In genomic region chr13:44989941-44990340, GRCh38 we compare ENCODE assay signal across 8 cellular contexts. TPM values are rescaled to one million over a fixed set of nuclear protein-coding genes. Genes with fewer than 3 reads are reported as not detected.
A peak's percentile ranks its signal among the peaks of the same experiment; 100 is the strongest.
DNase-seq lines count a peak whose midpoint lies in the region; ATAC-seq, FAIRE-seq and TF ChIP-seq lines count a peak whose summit lies in the region.

No MANE protein-coding gene starts in this region.

- ATAC-seq in GM18502 (IDR thresholded peaks at IDR 0.05; ENCODE audit: poor library complexity, unreplicated experiment) = no peak

- TF ChIP-seq CTCF in GM12865 (IDR thresholded peaks at IDR 0.05; ENCODE audit: insufficient read depth, low read depth, low read length, missing control alignments) = no peak
- no peak for TF ChIP-seq CTCF in astrocyte of the cerebellum (IDR thresholded peaks at IDR 0.05; ENCODE audit: low read depth, low read length, missing control alignments)

- peak overlapping the region; percentile 67 for H3K4me3 ChIP-seq in GM12865 (ENCODE audit: low read depth, low read length)
- peak overlapping the region; percentile 99 for H3K4me3 ChIP-seq in astrocyte of the cerebellum (ENCODE audit: low read depth, low read length)

- FAIRE-seq in GM19239 (lab: Jason Lieb, UNC) = no peak

- no peaks in the 10 kb centered on the region for H3K27me3 ChIP-seq in layer of hippocampus (ENCODE audit: control insufficient read depth, insufficient read depth, low read length)

- H3K27ac ChIP-seq in layer of hippocampus (ENCODE audit: low read depth, low read length) (peak overlapping the region; percentile 69), substantia nigra (ENCODE audit: low read depth, low read length, poor library complexity, severe bottlenecking) (peak overlapping the region; percentile 82)

- DNase-seq in GM12865 (ENCODE audit: low read depth) (peak; percentile 14), HT-29 (ENCODE audit: low spot score) (peak; percentile 55), astrocyte of the cerebellum (ENCODE audit: low read depth) (no peak), substantia nigra (lab: John Stamatoyannopoulos, UW) (no peak), GM19239 (ENCODE audit: insufficient read length, low spot score) (no peak)
- DNase-seq in stimulated activated CD4-positive, alpha-beta T cell treated with anti-CD3 and anti-CD28 coated beads, Interleukin-12 subunit alpha, Interleukin-12 subunit beta, amount 100 ng/mL, for 4 hours = no peak

- in situ Hi-C loops in astrocyte of the cerebellum (cut with HindIII; ENCODE audit: low sequenced_read_pairs) = no loop called here

RNA-seq across cellular contexts. Expression of gene GPALPP1, which starts 0.6 kb away (rescaled TPM):
- 28.2 and 33.1 TPM in 2 replicates for total RNA-seq in HT-29 (2014; rRNA removed; shearing (Covaris generic))

RNA-seq across cellular contexts. Expression of gene NUFIP1, which starts 0.7 kb away (rescaled TPM):
- 2.3 and 3.7 TPM in 2 replicates for total RNA-seq in HT-29 (2014; rRNA removed; shearing (Covaris generic))

Comparison
In these comparisons a context has a peak if more than half of its experiments do, and no peak if none do; other contexts are left out.
1. DNase-seq: peak in GM12865 (single experiment) and HT-29 (single experiment); none in astrocyte of the cerebellum (single experiment), substantia nigra (0 of 49), GM19239 (single experiment) and stimulated activated CD4-positive, alpha-beta T cell treated with anti-CD3 and anti-CD28 coated beads, Interleukin-12 subunit alpha, Interleukin-12 subunit beta, amount 100 ng/mL, for 4 hours (single experiment).